Comparison of ENCODE assay signal across 22 cellular contexts in genomic region chr5:116876240-116876840, GRCh38.
"Had no signal": no experiment of that assay in that cellular context is flagged by ENCODE, and none has a peak within 500 bp of the region (broad histone marks: within the 10 kb centered on the region; RNA-seq: fewer than 3 reads in every experiment).

No MANE protein-coding gene starts in this region.

- H3K36me3 ChIP-seq: lower lobe of right lung, neural progenitor cell, right lobe of liver, suprapubic skin, transverse colon, upper lobe of right lung, uterus had no signal

- H2AFZ ChIP-seq: neural progenitor cell, parathyroid adenoma had no signal

- H3K27ac ChIP-seq: lower lobe of right lung, neural progenitor cell, parathyroid adenoma, right lobe of liver, suprapubic skin, transverse colon, upper lobe of right lung, uterus had no signal

- H3K27me3 ChIP-seq: neural progenitor cell, right lobe of liver, suprapubic skin, transverse colon, uterus had no signal

- ATAC-seq: effector memory CD8-positive, alpha-beta T cell; left ventricle myocardium superior; lower lobe of right lung; naive thymus-derived CD4-positive, alpha-beta T cell; right lobe of liver; stimulated activated naive CD8-positive, alpha-beta T cell treated with anti-CD3 and anti-CD28 coated beads, Interleukin-15, amount 100 ng/mL, for 72 hours; upper lobe of right lung had no signal

- DNase-seq: cortex of kidney; effector memory CD8-positive, alpha-beta T cell; foreskin fibroblast; hypothalamus; left ventricle myocardium superior; lower lobe of right lung; mesenchymal stem cell; naive thymus-derived CD4-positive, alpha-beta T cell; right lobe of liver; stimulated activated CD4-positive, alpha-beta T cell treated with anti-CD3 and anti-CD28 coated beads, Interleukin-12 subunit alpha, Interleukin-12 subunit beta, amount 100 ng/mL, for 4 hours; stimulated activated CD4-positive, alpha-beta T cell treated with anti-CD3 and anti-CD28 coated beads, Interleukin-1b, Interleukin-23, amount 100 ng/mL, for 48 hours; stimulated activated CD4-positive, alpha-beta T cell treated with anti-CD3 and anti-CD28 coated beads, Interleukin-4, amount 100 ng/mL, for 1 hour; stimulated activated CD8-positive, alpha-beta memory T cell treated with anti-CD3 and anti-CD28 coated beads, Interleukin-4, amount 100 ng/mL, for 48 hours; stimulated activated naive CD4-positive, alpha-beta T cell; stimulated activated naive CD8-positive, alpha-beta T cell treated with anti-CD3 and anti-CD28 coated beads, Interleukin-15, amount 100 ng/mL, for 72 hours; transverse colon; upper lobe of right lung; uterus had no signal

- H3K9ac ChIP-seq: neural progenitor cell, parathyroid adenoma had no signal

- H3K4me3 ChIP-seq: lower lobe of right lung, neural progenitor cell, right lobe of liver, smooth muscle cell, suprapubic skin, transverse colon, upper lobe of right lung, uterus had no signal

- H3K4me1 ChIP-seq: lower lobe of right lung, neural progenitor cell, parathyroid adenoma, right lobe of liver, suprapubic skin, transverse colon, upper lobe of right lung, uterus had no signal

- H3K9me3 ChIP-seq: lower lobe of right lung, right lobe of liver, suprapubic skin, transverse colon, upper lobe of right lung, uterus had no signal

- H3K4me2 ChIP-seq: neural progenitor cell, smooth muscle cell had no signal

- H3K79me2 ChIP-seq: parathyroid adenoma had no signal
